ENCODE assay signal across 3 cellular contexts in the genomic region with DNA sequence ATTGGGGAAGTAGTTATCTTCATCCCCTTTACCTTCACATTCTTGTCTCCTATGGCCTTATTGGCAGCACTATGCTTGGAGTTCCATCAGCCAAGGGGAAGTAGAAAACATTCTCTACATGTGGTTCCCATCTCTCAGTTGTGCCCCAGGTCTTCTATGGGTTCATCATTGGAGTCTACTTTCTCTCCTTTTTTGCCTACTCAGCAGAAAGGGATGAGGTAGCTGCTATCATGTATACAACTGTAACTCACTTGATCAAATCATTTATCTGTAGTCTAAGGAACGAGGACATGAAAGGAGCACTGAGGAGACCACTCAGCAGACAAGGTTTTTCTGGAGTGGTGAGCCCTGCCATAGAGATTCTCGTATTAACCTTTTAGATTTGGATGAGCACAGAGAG.
TF ChIP-seq lines count a peak whose summit lies in the region.

No MANE protein-coding gene starts in this region.

TF ChIP-seq in A549, 52 proteins besides CTCF, POLR2A, EP300 and RAD21:
- TF ChIP-seq MAFK (IDR thresholded peaks at IDR 0.05; ENCODE audit: partially characterized antibody) = peak; percentile 94
- TF ChIP-seq RNF2 (IDR thresholded peaks at IDR 0.05; ENCODE audit: borderline replicate concordance, low read depth) = no peak

TF ChIP-seq in IMR-90, 13 proteins besides CTCF, POLR2A, EP300 and RAD21:
- no peak for TF ChIP-seq NFE2L2 (IDR thresholded peaks at IDR 0.05; ENCODE audit: low read depth, low read length)
- peak; percentile 97 for TF ChIP-seq MAFK (IDR thresholded peaks at IDR 0.05; ENCODE audit: low read depth, low read length)
TF ChIP-seq in IMR-90: peak in this region for 1.

TF ChIP-seq in K562, 482 proteins besides CTCF, POLR2A, EP300 and RAD21:
- TF ChIP-seq, protein P1, sequence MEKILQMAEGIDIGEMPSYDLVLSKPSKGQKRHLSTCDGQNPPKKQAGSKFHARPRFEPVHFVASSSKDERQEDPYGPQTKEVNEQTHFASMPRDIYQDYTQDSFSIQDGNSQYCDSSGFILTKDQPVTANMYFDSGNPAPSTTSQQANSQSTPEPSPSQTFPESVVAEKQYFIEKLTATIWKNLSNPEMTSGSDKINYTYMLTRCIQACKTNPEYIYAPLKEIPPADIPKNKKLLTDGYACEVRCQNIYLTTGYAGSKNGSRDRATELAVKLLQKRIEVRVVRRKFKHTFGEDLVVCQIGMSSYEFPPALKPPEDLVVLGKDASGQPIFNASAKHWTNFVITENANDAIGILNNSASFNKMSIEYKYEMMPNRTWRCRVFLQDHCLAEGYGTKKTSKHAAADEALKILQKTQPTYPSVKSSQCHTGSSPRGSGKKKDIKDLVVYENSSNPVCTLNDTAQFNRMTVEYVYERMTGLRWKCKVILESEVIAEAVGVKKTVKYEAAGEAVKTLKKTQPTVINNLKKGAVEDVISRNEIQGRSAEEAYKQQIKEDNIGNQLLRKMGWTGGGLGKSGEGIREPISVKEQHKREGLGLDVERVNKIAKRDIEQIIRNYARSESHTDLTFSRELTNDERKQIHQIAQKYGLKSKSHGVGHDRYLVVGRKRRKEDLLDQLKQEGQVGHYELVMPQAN (IDR thresholded peaks at IDR 0.05; ENCODE audit: borderline replicate concordance) = no peak
- peak; percentile 84 for TF ChIP-seq ZNF316 (IDR thresholded peaks at IDR 0.05)
- TF ChIP-seq SREBF1 (IDR thresholded peaks at IDR 0.05; ENCODE audit: borderline replicate concordance, low read depth, low read length) = no peak
- TF ChIP-seq CBFB (CRISPR knock-in tag; IDR thresholded peaks at IDR 0.05) = no peak
- no peak for TF ChIP-seq RFX5 (IDR thresholded peaks at IDR 0.05; ENCODE audit: low read depth, low read length)
- peak; percentile 80 for TF ChIP-seq C11orf30 (IDR thresholded peaks at IDR 0.05; ENCODE audit: low read depth)
- TF ChIP-seq MAFK (IDR thresholded peaks at IDR 0.05; ENCODE audit: low read length) = peak; percentile 92
- no peak for TF ChIP-seq CBX5 (IDR thresholded peaks at IDR 0.05; ENCODE audit: borderline replicate concordance, low read depth)
- no peak for TF ChIP-seq HNRNPLL (IDR thresholded peaks at IDR 0.05; ENCODE audit: low read depth, low read length, poor library complexity, severe bottlenecking)
- TF ChIP-seq KDM1A (IDR thresholded peaks at IDR 0.05) = no peak
- peak; percentile 90 for TF ChIP-seq MAFF (IDR thresholded peaks at IDR 0.05; ENCODE audit: low read length)
- TF ChIP-seq MAFG (tag; conservative IDR thresholded peaks at IDR 0.05) = peak; percentile 79
- no peak for TF ChIP-seq ZNF583 (CRISPR knock-in tag; IDR thresholded peaks at IDR 0.05)
